In the genomic region with DNA sequence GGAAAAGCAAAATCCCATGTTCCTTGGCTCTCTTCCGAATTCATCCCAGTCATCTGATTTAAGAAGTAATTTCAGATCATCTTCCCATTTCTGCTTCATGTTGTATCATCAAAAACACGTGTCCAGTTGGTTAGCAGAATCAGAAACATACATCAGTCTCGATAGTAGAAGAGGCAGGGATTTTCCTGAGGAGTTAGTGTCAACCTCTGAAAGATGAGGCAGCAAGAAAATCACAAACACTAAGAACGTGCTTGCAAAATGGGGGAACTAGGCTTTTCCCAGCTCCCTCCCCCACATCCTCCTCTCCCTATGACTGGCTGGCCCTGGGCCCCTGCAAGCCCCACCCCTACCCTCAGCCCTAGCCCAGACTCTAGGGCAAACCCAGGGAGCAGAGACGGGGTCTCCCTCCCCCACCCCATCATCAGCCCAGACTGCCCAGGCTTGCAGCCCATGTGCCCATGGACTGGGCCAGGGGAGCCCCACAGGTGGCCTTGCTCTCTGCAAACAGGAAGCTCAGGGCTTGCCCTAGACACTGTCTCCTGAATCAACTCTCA, we compare ENCODE assay signal across 1 cellular context.
TF ChIP-seq lines count a peak whose summit lies in the region.

No MANE protein-coding gene starts in this region.

TF ChIP-seq in SK-N-SH treated with all-trans-retinoic acid at 6 μM for 48 hours, 23 proteins besides CTCF, POLR2A, EP300 and RAD21 (continued from another document):
- TF ChIP-seq, protein P1, sequence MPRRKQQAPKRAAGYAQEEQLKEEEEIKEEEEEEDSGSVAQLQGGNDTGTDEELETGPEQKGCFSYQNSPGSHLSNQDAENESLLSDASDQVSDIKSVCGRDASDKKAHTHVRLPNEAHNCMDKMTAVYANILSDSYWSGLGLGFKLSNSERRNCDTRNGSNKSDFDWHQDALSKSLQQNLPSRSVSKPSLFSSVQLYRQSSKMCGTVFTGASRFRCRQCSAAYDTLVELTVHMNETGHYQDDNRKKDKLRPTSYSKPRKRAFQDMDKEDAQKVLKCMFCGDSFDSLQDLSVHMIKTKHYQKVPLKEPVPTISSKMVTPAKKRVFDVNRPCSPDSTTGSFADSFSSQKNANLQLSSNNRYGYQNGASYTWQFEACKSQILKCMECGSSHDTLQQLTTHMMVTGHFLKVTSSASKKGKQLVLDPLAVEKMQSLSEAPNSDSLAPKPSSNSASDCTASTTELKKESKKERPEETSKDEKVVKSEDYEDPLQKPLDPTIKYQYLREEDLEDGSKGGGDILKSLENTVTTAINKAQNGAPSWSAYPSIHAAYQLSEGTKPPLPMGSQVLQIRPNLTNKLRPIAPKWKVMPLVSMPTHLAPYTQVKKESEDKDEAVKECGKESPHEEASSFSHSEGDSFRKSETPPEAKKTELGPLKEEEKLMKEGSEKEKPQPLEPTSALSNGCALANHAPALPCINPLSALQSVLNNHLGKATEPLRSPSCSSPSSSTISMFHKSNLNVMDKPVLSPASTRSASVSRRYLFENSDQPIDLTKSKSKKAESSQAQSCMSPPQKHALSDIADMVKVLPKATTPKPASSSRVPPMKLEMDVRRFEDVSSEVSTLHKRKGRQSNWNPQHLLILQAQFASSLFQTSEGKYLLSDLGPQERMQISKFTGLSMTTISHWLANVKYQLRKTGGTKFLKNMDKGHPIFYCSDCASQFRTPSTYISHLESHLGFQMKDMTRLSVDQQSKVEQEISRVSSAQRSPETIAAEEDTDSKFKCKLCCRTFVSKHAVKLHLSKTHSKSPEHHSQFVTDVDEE (CRISPR knock-in tag; IDR thresholded peaks at IDR 0.05) = no peak
- TF ChIP-seq TOX (CRISPR knock-in tag; IDR thresholded peaks at IDR 0.05; ENCODE audit: borderline replicate concordance) (no peak), ZNF8 (CRISPR knock-in tag; IDR thresholded peaks at IDR 0.05) (no peak)
